ENCODE assay signal across 1 cellular context in genomic region chr3:197124713-197125112, GRCh38.
TF ChIP-seq lines count a peak whose summit lies in the region.

No MANE protein-coding gene starts in this region.

TF ChIP-seq in K562, 482 proteins besides CTCF, POLR2A, EP300 and RAD21 (continued from another document and continues in another):
- TF ChIP-seq ZNF740 (CRISPR knock-in tag; IDR thresholded peaks at IDR 0.05) (no peak), ZNF740 (tag; IDR thresholded peaks at IDR 0.05) (no peak), ELF1 (tag; IDR thresholded peaks at IDR 0.05) (no peak), TGIF2 (CRISPR knock-in tag; IDR thresholded peaks at IDR 0.05) (no peak), DPF2 (IDR thresholded peaks at IDR 0.05) (0 out of 2 replicates have a peak, but pooled peaks have one; percentile 20), EWSR1 (IDR thresholded peaks at IDR 0.05; ENCODE audit: borderline replicate concordance, low read depth, partially characterized antibody) (no peak), CREB1 (IDR thresholded peaks at IDR 0.05) (no peak), CREB1 (CRISPR knock-in tag; IDR thresholded peaks at IDR 0.05) (no peak), CAMTA2 (CRISPR knock-in tag; conservative IDR thresholded peaks at IDR 0.05) (no peak), SOX6 (IDR thresholded peaks at IDR 0.05) (peak; percentile 52), NRF1 (conservative IDR thresholded peaks at IDR 0.05 in 1 of 2, IDR thresholded peaks at IDR 0.05 in 1 of 2) (no peak), CEBPB (tag; IDR thresholded peaks at IDR 0.05) (peak; percentile 93), TCF3 (CRISPR knock-in tag; IDR thresholded peaks at IDR 0.05) (peak; percentile 54), FOXA3 (CRISPR knock-in tag; conservative IDR thresholded peaks at IDR 0.05 in 1 of 2, IDR thresholded peaks at IDR 0.05 in 1 of 2) (peak in 1 of 2 experiments; percentile 94; a peak in 2 of 4 replicates), MGA (IDR thresholded peaks at IDR 0.05) (no peak), TFE3 (CRISPR knock-in tag; IDR thresholded peaks at IDR 0.05) (no peak), NR3C1 (CRISPR knock-in tag; IDR thresholded peaks at IDR 0.05) (no peak), MTA2 (IDR thresholded peaks at IDR 0.05; ENCODE audit: low read depth) (no peak), CBX2 (IDR thresholded peaks at IDR 0.05; ENCODE audit: insufficient read depth, low read length, poor library complexity, severe bottlenecking) (no peak), ATF3 (IDR thresholded peaks at IDR 0.05) (peak; percentile 33; the same call in 1 of the 2 replicates), ATF3 (CRISPR knock-in tag; conservative IDR thresholded peaks at IDR 0.05) (no peak), ILK (tag; IDR thresholded peaks at IDR 0.05; ENCODE audit: borderline replicate concordance, low read depth) (no peak), MAFG (tag; conservative IDR thresholded peaks at IDR 0.05) (no peak), FOXK2 (conservative IDR thresholded peaks at IDR 0.05 in 1 of 2, IDR thresholded peaks at IDR 0.05 in 1 of 2; ENCODE audit: low read depth in 2 of 2) (peak; percentile 39 to 59; a peak in 1 of 4 replicates), HMG20A (CRISPR knock-in tag; conservative IDR thresholded peaks at IDR 0.05) (no peak), TAL1 (IDR thresholded peaks at IDR 0.05) (peak; percentile 44), ILF3 (IDR thresholded peaks at IDR 0.05; ENCODE audit: borderline replicate concordance) (no peak), DDX20 (tag; IDR thresholded peaks at IDR 0.05; ENCODE audit: low read depth) (no peak), GTF2E2 (tag; IDR thresholded peaks at IDR 0.05) (no peak), NONO (IDR thresholded peaks at IDR 0.05; ENCODE audit: low read depth in 2 of 2, low read length in 1 of 2) (no peak), ARID1B (IDR thresholded peaks at IDR 0.05) (peak; percentile 57), NCOA2 (IDR thresholded peaks at IDR 0.05; ENCODE audit: partially characterized antibody in 2 of 2) (no peak), ZNF407 (IDR thresholded peaks at IDR 0.05; ENCODE audit: low read depth) (no peak), SMC3 (conservative IDR thresholded peaks at IDR 0.05; ENCODE audit: insufficient read depth, low read depth, low read length) (no peak), SIRT6 (IDR thresholded peaks at IDR 0.05; ENCODE audit: low read depth, low read length) (no peak), ZNF280A (IDR thresholded peaks at IDR 0.05; ENCODE audit: low read depth, partially characterized antibody) (no peak), CEBPG (CRISPR knock-in tag; IDR thresholded peaks at IDR 0.05) (0 out of 2 replicates have a peak, but pooled peaks have one; percentile 13), CEBPG (tag; conservative IDR thresholded peaks at IDR 0.05 in 1 of 2, IDR thresholded peaks at IDR 0.05 in 1 of 2) (peak; percentile 18 to 82; a peak in 3 of 4 replicates)
